In the genomic region with DNA sequence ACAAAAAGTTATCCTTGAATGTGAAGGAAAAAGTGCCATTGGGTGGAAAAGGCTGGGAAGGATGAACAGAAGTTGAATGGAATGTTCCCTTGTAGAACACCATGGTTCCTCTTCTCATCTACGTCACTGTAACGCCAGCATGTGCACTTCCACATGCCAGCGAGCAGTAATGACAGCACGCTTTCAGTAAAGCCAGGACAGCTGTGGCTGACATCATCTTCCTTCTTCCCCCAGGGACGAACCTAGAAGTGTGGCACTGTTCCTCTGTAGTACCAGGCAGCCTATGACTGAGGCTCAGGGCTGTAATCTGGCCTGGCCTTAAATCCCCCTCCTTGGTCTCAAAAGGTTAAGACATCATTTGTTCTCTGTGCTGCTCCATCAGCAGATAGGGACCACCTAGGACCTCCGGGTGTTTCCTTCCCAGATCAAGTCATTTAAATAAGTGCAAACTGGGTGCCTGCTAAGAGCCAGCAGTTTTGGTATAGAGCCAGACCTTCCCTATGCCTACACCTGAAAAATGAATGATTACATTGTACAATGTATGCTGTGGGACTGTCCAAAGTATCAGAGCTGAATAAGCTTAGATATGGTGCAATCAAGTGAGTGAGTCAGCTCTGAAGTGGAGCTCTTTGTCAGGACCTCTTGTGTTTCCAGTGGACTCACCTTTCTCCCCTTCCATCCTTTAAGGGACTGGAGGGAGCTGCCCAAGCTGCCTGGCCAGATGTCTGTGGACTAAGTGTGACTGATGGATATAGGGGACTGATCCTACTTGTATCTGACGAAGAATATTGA, we compare ENCODE assay signal across 15 cellular contexts. TPM values are rescaled to one million over a fixed set of nuclear protein-coding genes. Genes with fewer than 3 reads are reported as not detected.
DNase-seq lines count a peak whose midpoint lies in the region; ATAC-seq and TF ChIP-seq lines count a peak whose summit lies in the region.
"Had no signal": no experiment of that assay in that cellular context is flagged by ENCODE, and none has a peak within 500 bp of the region (broad histone marks: within the 10 kb centered on the region; RNA-seq: fewer than 3 reads in every experiment).

No MANE protein-coding gene starts in this region.

- TF ChIP-seq RAD21 in SK-N-SH (IDR thresholded peaks at IDR 0.05; ENCODE audit: low read length), result no peak

- H2AFZ ChIP-seq in SK-N-SH (ENCODE audit: low read depth), result no peak overlapping the region

- H3K9me3 ChIP-seq in heart left ventricle (no peaks in the 10 kb centered on the region), right atrium auricular region (no peaks in the 10 kb centered on the region), aorta (ENCODE audit: control insufficient read depth, low read length) (no peaks in the 10 kb centered on the region), SK-N-SH (no peaks in the 10 kb centered on the region)
- no peaks in the 10 kb centered on the region for H3K9me3 ChIP-seq in CD4-positive, alpha-beta T cell (ENCODE audit: control insufficient read depth, low read length)
- H3K9me3 ChIP-seq: esophagus muscularis mucosa had no signal

- intact Hi-C loops in heart left ventricle (cut with DNase I) (loop anchor here in 3 of 10 donors (10.0 kb wide), 2 partner anchors 135 to 1075 kb away; a partner anchor contains a TSS), left ventricle myocardium superior (cut with micrococcal nuclease) (no loop called here), aorta (cut with DNase I) (no loop called here)
- intact Hi-C loops in CD4-positive, alpha-beta T cell (cut with DNase I, micrococcal nuclease), result loop anchor here in 1 of 2 experiments (5.0 to 10.0 kb wide), 4 partner anchors 315 to 682 kb away; no protein-coding TSS in a partner anchor

- H3K36me3 ChIP-seq in heart left ventricle (no peaks in the 10 kb centered on the region), right atrium auricular region (no peaks in the 10 kb centered on the region), aorta (ENCODE audit: control insufficient read depth in 1 of 2, insufficient read depth in 2 of 2, low read length in 1 of 2) (no peaks in the 10 kb centered on the region), SK-N-SH (replicated peaks in 1 of 2; ENCODE audit: control insufficient read depth in 1 of 2, insufficient read depth in 2 of 2, low read length in 1 of 2) (no peaks in the 10 kb centered on the region)
- H3K36me3 ChIP-seq: esophagus muscularis mucosa, MG63 had no signal

- H3K27ac ChIP-seq in heart left ventricle (no peak overlapping the region), right atrium auricular region (no peak overlapping the region), aorta (ENCODE audit: low read depth in 1 of 2, low read length in 2 of 2) (no peak overlapping the region), SK-N-SH (ENCODE audit: low read depth in 2 of 2, low read length in 1 of 2) (no peak overlapping the region)
- H3K27ac ChIP-seq in CD4-positive, alpha-beta T cell (ENCODE audit: low read depth, low read length), result no peak overlapping the region
- H3K27ac ChIP-seq: esophagus muscularis mucosa had no signal

- peaks cover 14% of the 10 kb centered on the region for H3K27me3 Mint-ChIP-seq in activated naive CD8-positive, alpha-beta T cell treated with anti-CD3 and anti-CD28 coated beads, Interleukin-2, amount 50 U/mL, for 24 hours
- peaks cover 25% of the 10 kb centered on the region for H3K27me3 Mint-ChIP-seq in CD4-positive, alpha-beta T cell

- WGBS in heart left ventricle, 4 donors, result 54 to 65% (median 61%) methylated on average over 6 to 7 of the region's 7 CpGs
- 65 to 68% methylated on average over 7 of the region's 7 CpGs for WGBS in aorta, 2 donors
- 64% methylated on average over 7 of the region's 7 CpGs for WGBS in SK-N-SH (ENCODE audit: low lambda C conversion rate)

- no peaks in the 10 kb centered on the region for H3K79me2 ChIP-seq in SK-N-SH (ENCODE audit: insufficient read depth)

- H3K36me3 Mint-ChIP-seq in activated naive CD8-positive, alpha-beta T cell treated with anti-CD3 and anti-CD28 coated beads, Interleukin-2, amount 50 U/mL, for 24 hours (ENCODE audit: low read depth), result no peaks in the 10 kb centered on the region
- no peaks in the 10 kb centered on the region for H3K36me3 Mint-ChIP-seq in CD4-positive, alpha-beta T cell (ENCODE audit: low read depth)

- peaks cover 2% of the 10 kb centered on the region for H3K4me1 Mint-ChIP-seq in activated naive CD8-positive, alpha-beta T cell treated with anti-CD3 and anti-CD28 coated beads, Interleukin-2, amount 50 U/mL, for 24 hours
- H3K4me1 Mint-ChIP-seq in CD4-positive, alpha-beta T cell (ENCODE audit: low read depth), result peaks cover 2% of the 10 kb centered on the region
- H3K4me1 Mint-ChIP-seq: central memory CD8-positive, alpha-beta T cell had no signal

- no peak for TF ChIP-seq POLR2A in heart left ventricle (IDR thresholded peaks at IDR 0.05)

- H3K4me1 ChIP-seq in heart left ventricle (peaks cover 0 to under 1% (median 0%) of the 10 kb centered on the region in 12 donors), right atrium auricular region (peaks cover 0 to 1% of the 10 kb centered on the region in 2 donors), aorta (ENCODE audit: control insufficient read depth in 1 of 2, insufficient read depth in 2 of 2, low read length in 2 of 2) (no peaks in the 10 kb centered on the region), SK-N-SH (ENCODE audit: control insufficient read depth in 1 of 2, insufficient read depth in 2 of 2, low read depth in 1 of 2, low read length in 1 of 2) (no peaks in the 10 kb centered on the region; a peak in 1 of 4 replicates)

- H3K4me3 Mint-ChIP-seq in activated naive CD8-positive, alpha-beta T cell treated with anti-CD3 and anti-CD28 coated beads, Interleukin-2, amount 50 U/mL, for 24 hours, result no peak overlapping the region
- no peak overlapping the region for H3K4me3 Mint-ChIP-seq in CD4-positive, alpha-beta T cell
- H3K4me3 Mint-ChIP-seq: central memory CD8-positive, alpha-beta T cell had no signal

- no peak overlapping the region for H3K27ac Mint-ChIP-seq in activated naive CD8-positive, alpha-beta T cell treated with anti-CD3 and anti-CD28 coated beads, Interleukin-2, amount 50 U/mL, for 24 hours
- H3K27ac Mint-ChIP-seq in CD4-positive, alpha-beta T cell, result no peak overlapping the region

- H3K4me3 ChIP-seq in heart left ventricle, result no peak overlapping the region
- no peak overlapping the region for H3K4me3 ChIP-seq in right atrium auricular region
- H3K4me3 ChIP-seq in aorta (ENCODE audit: low read length in 2 of 2), result no peak overlapping the region
- no peak overlapping the region for H3K4me3 ChIP-seq in SK-N-SH (ENCODE audit: low read depth in 2 of 2, low read length in 1 of 2)
- H3K4me3 ChIP-seq: esophagus muscularis mucosa, MG63 had no signal

- DNase-seq in heart left ventricle, result peak in 2 of 5 donors; percentile 34 to 39
- DNase-seq in right atrium auricular region (ENCODE audit: low spot score), result no peak
- peak; percentile 4 for DNase-seq in SHP77 treated with DMSO at 0.1 percent for 48 hours (lab: John Stamatoyannopoulos, UW)
- DNase-seq in left ventricle myocardium superior, result no peak
- DNase-seq in aorta, result peak in 1 of 2 donors; percentile 60
- no peak for DNase-seq in activated naive CD8-positive, alpha-beta T cell treated with anti-CD3 and anti-CD28 coated beads, Interleukin-2, amount 50 U/mL, for 24 hours
- DNase-seq in CD4-positive, alpha-beta T cell, result no peak
- no peak for DNase-seq in SK-N-SH
- DNase-seq: AML-193; H7; islet precursor cell; MG63; stimulated activated naive CD4-positive, alpha-beta T cell treated with Interleukin-2 at 50 U/mL for 16 hours had no signal

- H3K27me3 ChIP-seq in heart left ventricle (peaks cover 0 to 11% (median 0%) of the 10 kb centered on the region in 9 donors), right atrium auricular region (no peaks in the 10 kb centered on the region), aorta (ENCODE audit: control insufficient read depth in 1 of 2, insufficient read depth in 2 of 2, low read length in 1 of 2) (no peaks in the 10 kb centered on the region), SK-N-SH (ENCODE audit: insufficient read depth) (no peaks in the 10 kb centered on the region)
- no peaks in the 10 kb centered on the region for H3K27me3 ChIP-seq in CD4-positive, alpha-beta T cell (ENCODE audit: control insufficient read depth, insufficient read depth, low read length)
- H3K27me3 ChIP-seq: MG63 had no signal

- no peak for TF ChIP-seq EP300 in SK-N-SH (IDR thresholded peaks at IDR 0.05; ENCODE audit: borderline replicate concordance in 1 of 2, low read depth in 1 of 2, low read length in 1 of 2)

- no peaks in the 10 kb centered on the region for H4K20me1 ChIP-seq in SK-N-SH (ENCODE audit: insufficient read depth)

- CTCF ChIA-PET in CD4-positive, alpha-beta T cell (lab: Charles Lee), result no interaction called here
- CTCF ChIA-PET in SK-N-SH (lab: Yijun Ruan, JAX), result no interaction called here

- TF ChIP-seq CTCF in heart left ventricle (IDR thresholded peaks at IDR 0.05), result no peak
- TF ChIP-seq CTCF in right atrium auricular region (IDR thresholded peaks at IDR 0.05), result no peak
- TF ChIP-seq CTCF in CD4-positive, alpha-beta T cell (IDR thresholded peaks at IDR 0.05), result no peak
- TF ChIP-seq CTCF in SK-N-SH (IDR thresholded peaks at IDR 0.05), result no peak

- no peaks in the 10 kb centered on the region for H3F3A ChIP-seq in SK-N-SH (replicated peaks; ENCODE audit: insufficient read depth)

- ATAC-seq in heart left ventricle (peak in 3 of 4 donors; percentile 59 to 66 (median 65)), left ventricle myocardium superior (peak; percentile 54), aorta (ENCODE audit: low FRiP score) (peak; percentile 26)
- ATAC-seq in activated naive CD8-positive, alpha-beta T cell treated with anti-CD3 and anti-CD28 coated beads, Interleukin-2, amount 50 U/mL, for 24 hours, result no peak
- no peak for ATAC-seq in CD4-positive, alpha-beta T cell (ENCODE audit: poor library complexity)

- POLR2A ChIA-PET in CD4-positive, alpha-beta T cell (lab: Charles Lee), result interaction anchor here (0.6 kb wide), 1 partner anchor 236 kb away, joined by 3 read pairs; no protein-coding TSS in a partner anchor
- POLR2A ChIA-PET in SK-N-SH (lab: Yijun Ruan, JAX), result no interaction called here

- no peak overlapping the region for H3K4me2 ChIP-seq in SK-N-SH

- no peak overlapping the region for H3K9ac ChIP-seq in SK-N-SH

- no peaks in the 10 kb centered on the region for H3K9me2 ChIP-seq in SK-N-SH

- H3K9me3 Mint-ChIP-seq in activated naive CD8-positive, alpha-beta T cell treated with anti-CD3 and anti-CD28 coated beads, Interleukin-2, amount 50 U/mL, for 24 hours, result no peaks in the 10 kb centered on the region
- no peaks in the 10 kb centered on the region for H3K9me3 Mint-ChIP-seq in CD4-positive, alpha-beta T cell
- H3K9me3 Mint-ChIP-seq: central memory CD8-positive, alpha-beta T cell had no signal

RNA-seq across cellular contexts. Expression of a gene that starts 5.6 kb away (rescaled TPM):
- total RNA-seq in heart left ventricle, result 10 to 100 TPM; 13.7 to 35.9 (median 24.9) TPM
- polyA plus RNA-seq in heart left ventricle, result 10 to 100 TPM; 13.3 to 55.0 TPM
- total RNA-seq in right atrium auricular region, result 10 to 100 TPM; 16.4 to 24.8 TPM
- 29.1 TPM for total RNA-seq in left ventricle myocardium superior
- total RNA-seq in aorta, result 10 to 100 TPM; 32.9 to 33.6 TPM
- polyA plus RNA-seq in aorta, result 10 to 100 TPM in 1 of 2 donors, 1 to 10 TPM in 1; 8.6 to 18.0 TPM
- total RNA-seq in CD4-positive, alpha-beta T cell, result 10 to 100 TPM; 19.1 to 19.9 TPM
- polyA plus RNA-seq in SK-N-SH (2012; rRNA removed), result 28.8 and 54.3 TPM in 2 replicates
- 42.1 and 43.6 TPM in 2 replicates for polyA plus RNA-seq in SK-N-SH (2012; cell fraction: cytosol; rRNA removed)
- 25.7 and 28.3 TPM in 2 replicates for polyA plus RNA-seq in SK-N-SH (2012; cell fraction: nucleus; rRNA removed)

RNA-seq across cellular contexts. Expression of a gene that starts 53.8 kb away (rescaled TPM):
- total RNA-seq in heart left ventricle, result 10 to 100 TPM in 1 of 9 donors, 1 to 10 TPM in 6, under 1 TPM in 1, not detected in 1; 0.86 to 76.0 (median 2.4) TPM
- 1 to 10 TPM; 1.9 to 3.8 TPM for polyA plus RNA-seq in heart left ventricle
- total RNA-seq in right atrium auricular region, result 1 to 10 TPM in 1 of 2 donors, not detected in 1; 4.1 TPM
- 3.3 TPM for total RNA-seq in left ventricle myocardium superior
- total RNA-seq in aorta, result 1 to 10 TPM; 1.1 to 7.4 TPM
- polyA plus RNA-seq in aorta, result 1 to 10 TPM in 1 of 2 donors, under 1 TPM in 1; 0.75 to 2.1 TPM
- under 1 TPM; 0.30 to 0.34 TPM for total RNA-seq in CD4-positive, alpha-beta T cell
- polyA plus RNA-seq in SK-N-SH (2012; rRNA removed), result 0.02 and 0.08 TPM in 2 replicates
- polyA plus RNA-seq in SK-N-SH (2012; cell fraction: cytosol; rRNA removed), result under 0.01 and 0.03 TPM in 2 replicates
- 0.04 and 0.26 TPM in 2 replicates for polyA plus RNA-seq in SK-N-SH (2012; cell fraction: nucleus; rRNA removed)
- total RNA-seq: H7 had no signal

Comparison
In these comparisons a context has a peak if more than half of its experiments do, and no peak if none do; other contexts are left out.
1. ATAC-seq: peak in heart left ventricle (3 of 4), left ventricle myocardium superior (single experiment) and aorta (single experiment); none in activated naive CD8-positive, alpha-beta T cell treated with anti-CD3 and anti-CD28 coated beads, Interleukin-2, amount 50 U/mL, for 24 hours (single experiment) and CD4-positive, alpha-beta T cell (single experiment).